In genomic region chr5:172869734-172870133, GRCh38 we compare ENCODE assay signal across 9 cellular contexts. TPM values are rescaled to one million over a fixed set of nuclear protein-coding genes. Genes with fewer than 3 reads are reported as not detected.
DNase-seq lines count a peak whose midpoint lies in the region; ATAC-seq and TF ChIP-seq lines count a peak whose summit lies in the region.
"Had no signal": no experiment of that assay in that cellular context is flagged by ENCODE, and none has a peak within 500 bp of the region (broad histone marks: within the 10 kb centered on the region; RNA-seq: fewer than 3 reads in every experiment).

No MANE protein-coding gene starts in this region.

- no peak for TF ChIP-seq CTCF in SK-N-SH (IDR thresholded peaks at IDR 0.05)
- TF ChIP-seq CTCF in neutrophil (IDR thresholded peaks at IDR 0.05), result no peak
- TF ChIP-seq CTCF in upper lobe of left lung (IDR thresholded peaks at IDR 0.05), result no peak

- no peak for DNase-seq in SK-N-SH
- DNase-seq in upper lobe of left lung, result no peak
- DNase-seq in RPMI8226, result no peak
- DNase-seq in NCI-H1436 (lab: John Stamatoyannopoulos, UW), result no peak
- DNase-seq in effector CD4-positive, alpha-beta T cell, result no peak
- DNase-seq: WERI-Rb-1 had no signal

- H4K20me1 ChIP-seq in SK-N-SH (ENCODE audit: insufficient read depth), result 0 out of 2 replicates have a peak, but pooled peaks cover 4% of the 10 kb centered on the region

- H3K36me3 ChIP-seq in SK-N-SH (replicated peaks in 1 of 2; ENCODE audit: control insufficient read depth in 1 of 2, insufficient read depth in 2 of 2, low read length in 1 of 2) (no peaks in the 10 kb centered on the region), esophagus (ENCODE audit: control insufficient read depth in 2 of 2, insufficient read depth in 2 of 2, low read length in 1 of 2) (peaks cover 0 to 2% of the 10 kb centered on the region in 2 donors), neutrophil (no peaks in the 10 kb centered on the region), upper lobe of left lung (no peaks in the 10 kb centered on the region)
- H3K36me3 ChIP-seq: WERI-Rb-1 had no signal

- H3K9me2 ChIP-seq in SK-N-SH, result no peaks in the 10 kb centered on the region

- H3K27me3 ChIP-seq in SK-N-SH (ENCODE audit: insufficient read depth) (no peaks in the 10 kb centered on the region), esophagus (ENCODE audit: control insufficient read depth in 1 of 2, insufficient read depth in 2 of 2, low read length in 2 of 2) (no peaks in the 10 kb centered on the region), neutrophil (peaks cover 17% of the 10 kb centered on the region), upper lobe of left lung (no peaks in the 10 kb centered on the region)

- no peak for ATAC-seq in upper lobe of left lung (ENCODE audit: low FRiP score in 2 of 2)
- ATAC-seq in GM18868 (IDR thresholded peaks at IDR 0.05; ENCODE audit: unreplicated experiment), result no peak

- no peak overlapping the region for H2AFZ ChIP-seq in SK-N-SH (ENCODE audit: low read depth)

- POLR2A ChIA-PET in SK-N-SH (lab: Yijun Ruan, JAX), result no interaction called here

- peak overlapping the region; percentile 64 for H3K9ac ChIP-seq in SK-N-SH

- H3K4me3 ChIP-seq in SK-N-SH (ENCODE audit: low read depth in 2 of 2, low read length in 1 of 2) (0 out of 4 replicates have a peak overlapping the region, but pooled peaks of 1 of the 2 experiments have one; percentile 40), esophagus (ENCODE audit: low read depth in 1 of 2, low read length in 2 of 2) (no peak overlapping the region), neutrophil (ENCODE audit: low read depth in 1 of 2, low read length in 1 of 2) (no peak overlapping the region), upper lobe of left lung (no peak overlapping the region)

- peak overlapping the region; percentile 92 for H3K4me2 ChIP-seq in SK-N-SH

- H3K79me2 ChIP-seq in SK-N-SH (ENCODE audit: insufficient read depth), result peaks cover 56% of the 10 kb centered on the region

- H3K27ac ChIP-seq in SK-N-SH (ENCODE audit: low read depth in 2 of 2, low read length in 1 of 2), result peak overlapping the region; percentile 60 to 99
- H3K27ac ChIP-seq in esophagus (ENCODE audit: low read depth in 2 of 2, low read length in 1 of 2), result peak overlapping the region; percentile 84 to 88
- H3K27ac ChIP-seq in neutrophil, result peak overlapping the region; percentile 6
- H3K27ac ChIP-seq in upper lobe of left lung, result peak overlapping the region; percentile 81 to 96 (median 88)
- H3K27ac ChIP-seq: WERI-Rb-1 had no signal

- CTCF ChIA-PET in SK-N-SH (lab: Yijun Ruan, JAX), result no interaction called here

- 53% methylated on average over 2 of the region's 2 CpGs for WGBS in SK-N-SH (ENCODE audit: low lambda C conversion rate)
- 50 to 56% methylated on average over 2 of the region's 2 CpGs for WGBS in esophagus, 2 donors
- 52 to 86% methylated on average over 2 of the region's 2 CpGs for WGBS in upper lobe of left lung, 2 donors

- H3K4me1 ChIP-seq in SK-N-SH (ENCODE audit: control insufficient read depth in 1 of 2, insufficient read depth in 2 of 2, low read depth in 1 of 2, low read length in 1 of 2) (peaks cover 42 to 66% of the 10 kb centered on the region in 2 experiments; a peak in 3 of 4 replicates), esophagus (ENCODE audit: control insufficient read depth in 2 of 2, insufficient read depth in 2 of 2, low read length in 1 of 2) (peaks cover 8 to 27% of the 10 kb centered on the region in 2 donors), neutrophil (ENCODE audit: control insufficient read depth in 1 of 2, insufficient read depth in 1 of 2, low read depth in 1 of 2, low read length in 1 of 2) (peaks cover 5 to 7% of the 10 kb centered on the region in 2 experiments), upper lobe of left lung (peaks cover 68 to 86% (median 81%) of the 10 kb centered on the region in 4 donors)

- no peak for TF ChIP-seq EP300 in SK-N-SH (IDR thresholded peaks at IDR 0.05; ENCODE audit: borderline replicate concordance in 1 of 2, low read depth in 1 of 2, low read length in 1 of 2)
- TF ChIP-seq EP300 in upper lobe of left lung (IDR thresholded peaks at IDR 0.05), result no peak

- TF ChIP-seq POLR2A in upper lobe of left lung (IDR thresholded peaks at IDR 0.05), result no peak

- H3K9me3 ChIP-seq in SK-N-SH, result no peaks in the 10 kb centered on the region
- H3K9me3 ChIP-seq in esophagus (ENCODE audit: control insufficient read depth in 2 of 2, insufficient read depth in 1 of 2, low read depth in 1 of 2, low read length in 1 of 2), result no peaks in the 10 kb centered on the region
- H3K9me3 ChIP-seq in neutrophil, result no peaks in the 10 kb centered on the region
- H3K9me3 ChIP-seq in upper lobe of left lung, result no peaks in the 10 kb centered on the region

- H3F3A ChIP-seq in SK-N-SH (replicated peaks; ENCODE audit: insufficient read depth), result peaks cover 50% of the 10 kb centered on the region

- TF ChIP-seq RAD21 in SK-N-SH (IDR thresholded peaks at IDR 0.05; ENCODE audit: low read length), result no peak

TF ChIP-seq in SK-N-SH, 30 proteins besides CTCF, POLR2A, EP300 and RAD21:
- TF ChIP-seq RXRA (IDR thresholded peaks at IDR 0.05; ENCODE audit: borderline replicate concordance, low read depth) (no peak), FOSL2 (IDR thresholded peaks at IDR 0.05; ENCODE audit: borderline replicate concordance, low read depth) (no peak), RCOR1 (IDR thresholded peaks at IDR 0.05; ENCODE audit: low read length) (no peak), EZH2phosphoT487 (IDR thresholded peaks at IDR 0.05; ENCODE audit: borderline replicate concordance, low read depth) (no peak), CHD2 (IDR thresholded peaks at IDR 0.05; ENCODE audit: low read length, partially characterized antibody) (no peak), RFX5 (IDR thresholded peaks at IDR 0.05; ENCODE audit: low read length) (no peak), IRF3 (IDR thresholded peaks at IDR 0.05; ENCODE audit: low read depth, low read length) (no peak)

RNA-seq across cellular contexts. Expression of gene ERGIC1, which starts 35.7 kb away (rescaled TPM):
- polyA plus RNA-seq in SK-N-SH (2012; rRNA removed), result 101 and 111 TPM in 2 replicates
- 69.4 and 95.6 TPM in 2 replicates for polyA plus RNA-seq in SK-N-SH (2012; cell fraction: cytosol; rRNA removed)
- 40.7 and 61.0 TPM in 2 replicates for polyA plus RNA-seq in SK-N-SH (2012; cell fraction: nucleus; rRNA removed)
- 10 to 100 TPM; 45.2 to 47.1 TPM for polyA plus RNA-seq in esophagus
- 100 to 1,000 TPM; 158 to 225 (median 173) TPM for total RNA-seq in upper lobe of left lung

Comparison
In these comparisons a context has a peak if more than half of its experiments do, and no peak if none do; other contexts are left out.
1. H3K27ac ChIP-seq: peak in every context shown above with its lines; median percentile 88 in upper lobe of left lung; 86 in esophagus; 80 in SK-N-SH; 6 in neutrophil.